In genomic region chr19:39212377-39212742, GRCh38 we compare ENCODE assay signal across 8 cellular contexts. TPM values are rescaled to one million over a fixed set of nuclear protein-coding genes. Genes with fewer than 3 reads are reported as not detected.
DNase-seq lines count a peak whose midpoint lies in the region; ATAC-seq, FAIRE-seq and TF ChIP-seq lines count a peak whose summit lies in the region.

No MANE protein-coding gene starts in this region.

- no peaks in the 10 kb centered on the region for H4K20me1 ChIP-seq in astrocyte (ENCODE audit: insufficient read depth, low read length)

- H3K9ac ChIP-seq in astrocyte (ENCODE audit: low read length): no peak overlapping the region

- CTCF ChIA-PET in T-cell (lab: Charles Lee): no interaction called here

- WGBS in suprapubic skin: 26% methylated on average over 8 of the region's 8 CpGs

- intact Hi-C loops in natural killer cell (cut with micrococcal nuclease): loop anchor here (1.0 kb wide), 1 partner anchor 116 kb away; no protein-coding TSS in a partner anchor

- H3K36me3 Mint-ChIP-seq in T-cell: no peaks in the 10 kb centered on the region
- no peaks in the 10 kb centered on the region for H3K36me3 Mint-ChIP-seq in astrocyte (ENCODE audit: low read depth, unreplicated experiment)
- no peaks in the 10 kb centered on the region for H3K36me3 Mint-ChIP-seq in natural killer cell

- POLR2A ChIA-PET in T-cell (lab: Charles Lee): no interaction called here

- DNase-seq in NCI-H345 (lab: John Stamatoyannopoulos, UW): peak; percentile 35
- no peak for DNase-seq in NCI-H345 treated with DMSO at 0.1 percent for 48 hours (lab: John Stamatoyannopoulos, UW; ENCODE audit: unreplicated experiment)
- peak; percentile 12 to 64 (median 43) for DNase-seq in T-cell
- no peak for DNase-seq in astrocyte (ENCODE audit: low read depth)
- peak; percentile 51 for DNase-seq in natural killer cell
- DNase-seq in suprapubic skin (ENCODE audit: low spot score in 2 of 2): no peak
- DNase-seq in NCI-H2081 treated with DMSO at 0.1 percent for 48 hours (lab: John Stamatoyannopoulos, UW): no peak
- no peak for DNase-seq in retina

- no peak overlapping the region for H3K4me3 Mint-ChIP-seq in T-cell
- H3K4me3 Mint-ChIP-seq in astrocyte (ENCODE audit: unreplicated experiment): no peak overlapping the region
- H3K4me3 Mint-ChIP-seq in natural killer cell: no peak overlapping the region

- H3K27ac Mint-ChIP-seq in T-cell: no peak overlapping the region
- no peak overlapping the region for H3K27ac Mint-ChIP-seq in astrocyte (ENCODE audit: unreplicated experiment)
- no peak overlapping the region for H3K27ac Mint-ChIP-seq in natural killer cell

- H3K9me3 ChIP-seq in astrocyte (ENCODE audit: insufficient read depth, low read depth, low read length) (no peaks in the 10 kb centered on the region), suprapubic skin (no peaks in the 10 kb centered on the region)

- no peak for FAIRE-seq in astrocyte (lab: Jason Lieb, UNC)

- H3K27me3 Mint-ChIP-seq in T-cell (peaks cover 5 to 10% of the 10 kb centered on the region in 2 donors), astrocyte (ENCODE audit: low read depth, unreplicated experiment) (peaks cover 35% of the 10 kb centered on the region), natural killer cell (ENCODE audit: low read depth in 2 of 2) (peaks cover 5 to 7% of the 10 kb centered on the region in 2 donors)

- TF ChIP-seq POLR2A in suprapubic skin (IDR thresholded peaks at IDR 0.05): no peak

- H2AFZ ChIP-seq in astrocyte (ENCODE audit: low read depth, low read length): no peak overlapping the region

- no peak overlapping the region for H3K4me3 ChIP-seq in astrocyte (ENCODE audit: insufficient read depth, low read depth, low read length)
- H3K4me3 ChIP-seq in suprapubic skin: no peak overlapping the region

- H3K36me3 ChIP-seq in astrocyte (ENCODE audit: insufficient read depth, low read length): no peaks in the 10 kb centered on the region
- no peaks in the 10 kb centered on the region for H3K36me3 ChIP-seq in suprapubic skin

- no peaks in the 10 kb centered on the region for H3K79me2 ChIP-seq in astrocyte (ENCODE audit: insufficient read depth, low read length)

- H3K4me1 ChIP-seq in astrocyte (ENCODE audit: insufficient read depth, low read length) (no peaks in the 10 kb centered on the region), suprapubic skin (no peaks in the 10 kb centered on the region)

- H3K27me3 ChIP-seq in astrocyte (ENCODE audit: insufficient read depth, low read length) (peaks cover 3% of the 10 kb centered on the region), suprapubic skin (no peaks in the 10 kb centered on the region)

- TF ChIP-seq EP300 in suprapubic skin (IDR thresholded peaks at IDR 0.05): no peak

- H3K27ac ChIP-seq in astrocyte (ENCODE audit: low read depth, low read length) (no peak overlapping the region), suprapubic skin (no peak overlapping the region)

- ATAC-seq in T-cell (replicated peaks in 1 of 4) (peak; percentile 71 to 86 (median 80)), natural killer cell (peak; percentile 71 to 89 (median 83))

- H3K9me3 Mint-ChIP-seq in T-cell: no peaks in the 10 kb centered on the region
- H3K9me3 Mint-ChIP-seq in astrocyte (ENCODE audit: unreplicated experiment): peaks cover 9% of the 10 kb centered on the region
- H3K9me3 Mint-ChIP-seq in natural killer cell: no peaks in the 10 kb centered on the region

- TF ChIP-seq CTCF in astrocyte (IDR thresholded peaks at IDR 0.05; ENCODE audit: insufficient read depth, low read depth, low read length): peak; percentile 5
- TF ChIP-seq CTCF in natural killer cell (IDR thresholded peaks at IDR 0.05): peak; percentile 36
- TF ChIP-seq CTCF in suprapubic skin (IDR thresholded peaks at IDR 0.05): no peak

- H3K4me1 Mint-ChIP-seq in T-cell (no peaks in the 10 kb centered on the region), astrocyte (ENCODE audit: low read depth, unreplicated experiment) (no peaks in the 10 kb centered on the region), natural killer cell (no peaks in the 10 kb centered on the region)

- H3K4me2 ChIP-seq in astrocyte (ENCODE audit: low read length): no peak overlapping the region

RNA-seq across cellular contexts. Expression of gene SYCN, which starts 8.3 kb away (rescaled TPM):
- 1 to 10 TPM in 2 of 5 donors, under 1 TPM in 1, not detected in 2; 0.82 to 1.7 (median 1.1) TPM for total RNA-seq in T-cell
- total RNA-seq in astrocyte: not detected in 2 replicates
- total RNA-seq in natural killer cell: not detected
- not detected for total RNA-seq in suprapubic skin

RNA-seq across cellular contexts. Expression of gene NCCRP1, which starts 15.6 kb away (rescaled TPM):
- total RNA-seq in T-cell: under 1 TPM in 3 of 5 donors, not detected in 2; 0.23 to 0.46 (median 0.41) TPM
- total RNA-seq in astrocyte: not detected in 2 replicates
- not detected for total RNA-seq in natural killer cell
- 100 to 1,000 TPM in 3 of 4 donors, 10 to 100 TPM in 1; 32.7 to 420 (median 277) TPM for total RNA-seq in suprapubic skin

RNA-seq across cellular contexts. Expression of gene IFNL3, which starts 32.4 kb away (rescaled TPM):
- total RNA-seq in T-cell (not detected), astrocyte (not detected in 2 replicates), natural killer cell (not detected), suprapubic skin (not detected)

RNA-seq across cellular contexts. Expression of gene IFNL4, which starts 36.3 kb away (rescaled TPM):
- not detected for total RNA-seq in T-cell
- not detected in 2 replicates for total RNA-seq in astrocyte
- total RNA-seq in natural killer cell: not detected
- total RNA-seq in suprapubic skin: not detected

RNA-seq across cellular contexts. Expression of gene IFNL2, which starts 55.8 kb away (rescaled TPM):
- total RNA-seq in T-cell (not detected), astrocyte (not detected in 2 replicates), natural killer cell (not detected), suprapubic skin (not detected)

Comparison
In these comparisons a context has a peak if more than half of its experiments do, and no peak if none do; other contexts are left out.
1. DNase-seq: peak in NCI-H345 (single experiment), T-cell (34 of 34) and natural killer cell (single experiment); none in NCI-H345 treated with DMSO at 0.1 percent for 48 hours (single experiment), astrocyte (single experiment), suprapubic skin (0 of 2), NCI-H2081 treated with DMSO at 0.1 percent for 48 hours (single experiment) and retina (single experiment).
2. CTCF ChIP-seq: peak in astrocyte (single experiment) and natural killer cell (single experiment); none in suprapubic skin (0 of 2).
3. RNA of gene NCCRP1, which starts 15.6 kb away (total RNA-seq): 32.7 to 420 TPM in suprapubic skin; 0.23 to 0.46 TPM in T-cell, not detected in astrocyte and not detected in natural killer cell; every median in the first group is over 10 times any median in the second.